In the genomic region with DNA sequence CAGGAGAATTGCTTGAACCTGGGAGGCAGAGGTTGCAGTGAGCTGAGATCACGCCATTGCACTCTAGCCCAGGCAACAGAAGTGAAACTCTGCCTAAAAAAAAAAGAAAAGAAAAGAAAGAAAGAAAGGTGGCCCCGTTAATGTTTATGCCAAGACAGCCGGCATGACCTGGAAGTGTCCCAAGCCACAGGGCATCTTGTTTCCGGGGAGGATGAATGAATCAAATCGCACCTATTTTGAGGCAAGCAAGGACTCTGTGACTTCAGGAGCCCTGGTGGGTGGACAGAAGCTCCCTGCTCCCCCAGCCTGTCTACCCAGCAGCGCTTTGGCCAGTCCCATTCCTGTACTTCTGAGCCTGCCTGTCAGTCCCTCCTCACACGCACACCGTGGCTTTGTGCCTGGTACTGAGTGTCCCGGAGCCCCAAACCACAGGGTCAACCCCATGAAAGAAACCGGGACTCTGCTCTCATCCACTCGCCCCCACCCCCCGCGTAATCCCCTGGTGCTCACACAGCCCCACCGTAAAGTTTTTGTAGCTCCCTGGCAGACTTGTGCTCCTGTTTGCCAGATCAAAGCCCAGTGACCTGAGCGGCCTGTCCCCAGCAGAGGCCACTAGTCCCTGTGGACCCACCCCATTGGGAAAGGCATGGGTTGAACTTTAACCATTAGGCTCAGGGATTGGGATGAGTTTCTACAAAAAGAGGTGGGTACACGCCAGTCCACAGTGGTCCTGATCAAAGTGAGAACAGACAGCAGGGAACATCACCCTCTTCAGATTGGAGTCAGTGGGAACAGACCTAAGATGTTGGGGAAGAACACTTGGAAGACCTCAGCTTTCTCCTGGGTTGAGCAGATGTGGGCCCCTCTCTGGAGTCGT, we compare ENCODE assay signal across 1 cellular context.
TF ChIP-seq lines count a peak whose summit lies in the region.

No MANE protein-coding gene starts in this region.

TF ChIP-seq in HepG2, 621 proteins besides CTCF, POLR2A, EP300 and RAD21 (continued from another document and continues in another):
- TF ChIP-seq, protein P1, sequence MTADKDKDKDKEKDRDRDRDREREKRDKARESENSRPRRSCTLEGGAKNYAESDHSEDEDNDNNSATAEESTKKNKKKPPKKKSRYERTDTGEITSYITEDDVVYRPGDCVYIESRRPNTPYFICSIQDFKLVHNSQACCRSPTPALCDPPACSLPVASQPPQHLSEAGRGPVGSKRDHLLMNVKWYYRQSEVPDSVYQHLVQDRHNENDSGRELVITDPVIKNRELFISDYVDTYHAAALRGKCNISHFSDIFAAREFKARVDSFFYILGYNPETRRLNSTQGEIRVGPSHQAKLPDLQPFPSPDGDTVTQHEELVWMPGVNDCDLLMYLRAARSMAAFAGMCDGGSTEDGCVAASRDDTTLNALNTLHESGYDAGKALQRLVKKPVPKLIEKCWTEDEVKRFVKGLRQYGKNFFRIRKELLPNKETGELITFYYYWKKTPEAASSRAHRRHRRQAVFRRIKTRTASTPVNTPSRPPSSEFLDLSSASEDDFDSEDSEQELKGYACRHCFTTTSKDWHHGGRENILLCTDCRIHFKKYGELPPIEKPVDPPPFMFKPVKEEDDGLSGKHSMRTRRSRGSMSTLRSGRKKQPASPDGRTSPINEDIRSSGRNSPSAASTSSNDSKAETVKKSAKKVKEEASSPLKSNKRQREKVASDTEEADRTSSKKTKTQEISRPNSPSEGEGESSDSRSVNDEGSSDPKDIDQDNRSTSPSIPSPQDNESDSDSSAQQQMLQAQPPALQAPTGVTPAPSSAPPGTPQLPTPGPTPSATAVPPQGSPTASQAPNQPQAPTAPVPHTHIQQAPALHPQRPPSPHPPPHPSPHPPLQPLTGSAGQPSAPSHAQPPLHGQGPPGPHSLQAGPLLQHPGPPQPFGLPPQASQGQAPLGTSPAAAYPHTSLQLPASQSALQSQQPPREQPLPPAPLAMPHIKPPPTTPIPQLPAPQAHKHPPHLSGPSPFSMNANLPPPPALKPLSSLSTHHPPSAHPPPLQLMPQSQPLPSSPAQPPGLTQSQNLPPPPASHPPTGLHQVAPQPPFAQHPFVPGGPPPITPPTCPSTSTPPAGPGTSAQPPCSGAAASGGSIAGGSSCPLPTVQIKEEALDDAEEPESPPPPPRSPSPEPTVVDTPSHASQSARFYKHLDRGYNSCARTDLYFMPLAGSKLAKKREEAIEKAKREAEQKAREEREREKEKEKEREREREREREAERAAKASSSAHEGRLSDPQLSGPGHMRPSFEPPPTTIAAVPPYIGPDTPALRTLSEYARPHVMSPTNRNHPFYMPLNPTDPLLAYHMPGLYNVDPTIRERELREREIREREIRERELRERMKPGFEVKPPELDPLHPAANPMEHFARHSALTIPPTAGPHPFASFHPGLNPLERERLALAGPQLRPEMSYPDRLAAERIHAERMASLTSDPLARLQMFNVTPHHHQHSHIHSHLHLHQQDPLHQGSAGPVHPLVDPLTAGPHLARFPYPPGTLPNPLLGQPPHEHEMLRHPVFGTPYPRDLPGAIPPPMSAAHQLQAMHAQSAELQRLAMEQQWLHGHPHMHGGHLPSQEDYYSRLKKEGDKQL (CRISPR knock-in tag; IDR thresholded peaks at IDR 0.05; ENCODE audit: low read depth) = peak; percentile 60; the same call in 1 of the 2 replicates
- no peak; the same call in 1 of the 2 replicates for TF ChIP-seq ZNF280B (CRISPR knock-in tag; IDR thresholded peaks at IDR 0.05; ENCODE audit: borderline replicate concordance)
- peak; percentile 82 for TF ChIP-seq GZF1 (CRISPR knock-in tag; IDR thresholded peaks at IDR 0.05)
- TF ChIP-seq TAF15 (IDR thresholded peaks at IDR 0.05; ENCODE audit: low read depth, low read length, poor library complexity, severe bottlenecking) = no peak
- TF ChIP-seq REPIN1 (CRISPR knock-in tag; IDR thresholded peaks at IDR 0.05; ENCODE audit: borderline replicate concordance, low read depth) = peak; percentile 75
- TF ChIP-seq, protein P2, sequence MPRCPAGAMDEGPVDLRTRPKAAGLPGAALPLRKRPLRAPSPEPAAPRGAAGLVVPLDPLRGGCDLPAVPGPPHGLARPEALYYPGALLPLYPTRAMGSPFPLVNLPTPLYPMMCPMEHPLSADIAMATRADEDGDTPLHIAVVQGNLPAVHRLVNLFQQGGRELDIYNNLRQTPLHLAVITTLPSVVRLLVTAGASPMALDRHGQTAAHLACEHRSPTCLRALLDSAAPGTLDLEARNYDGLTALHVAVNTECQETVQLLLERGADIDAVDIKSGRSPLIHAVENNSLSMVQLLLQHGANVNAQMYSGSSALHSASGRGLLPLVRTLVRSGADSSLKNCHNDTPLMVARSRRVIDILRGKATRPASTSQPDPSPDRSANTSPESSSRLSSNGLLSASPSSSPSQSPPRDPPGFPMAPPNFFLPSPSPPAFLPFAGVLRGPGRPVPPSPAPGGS (CRISPR knock-in tag; IDR thresholded peaks at IDR 0.05) = no peak
- peak; percentile 66; the same call in 1 of the 2 replicates for TF ChIP-seq ZNF788 (CRISPR knock-in tag; IDR thresholded peaks at IDR 0.05; ENCODE audit: borderline replicate concordance)
- no peak for TF ChIP-seq ARNT (IDR thresholded peaks at IDR 0.05)
- TF ChIP-seq, protein P3, sequence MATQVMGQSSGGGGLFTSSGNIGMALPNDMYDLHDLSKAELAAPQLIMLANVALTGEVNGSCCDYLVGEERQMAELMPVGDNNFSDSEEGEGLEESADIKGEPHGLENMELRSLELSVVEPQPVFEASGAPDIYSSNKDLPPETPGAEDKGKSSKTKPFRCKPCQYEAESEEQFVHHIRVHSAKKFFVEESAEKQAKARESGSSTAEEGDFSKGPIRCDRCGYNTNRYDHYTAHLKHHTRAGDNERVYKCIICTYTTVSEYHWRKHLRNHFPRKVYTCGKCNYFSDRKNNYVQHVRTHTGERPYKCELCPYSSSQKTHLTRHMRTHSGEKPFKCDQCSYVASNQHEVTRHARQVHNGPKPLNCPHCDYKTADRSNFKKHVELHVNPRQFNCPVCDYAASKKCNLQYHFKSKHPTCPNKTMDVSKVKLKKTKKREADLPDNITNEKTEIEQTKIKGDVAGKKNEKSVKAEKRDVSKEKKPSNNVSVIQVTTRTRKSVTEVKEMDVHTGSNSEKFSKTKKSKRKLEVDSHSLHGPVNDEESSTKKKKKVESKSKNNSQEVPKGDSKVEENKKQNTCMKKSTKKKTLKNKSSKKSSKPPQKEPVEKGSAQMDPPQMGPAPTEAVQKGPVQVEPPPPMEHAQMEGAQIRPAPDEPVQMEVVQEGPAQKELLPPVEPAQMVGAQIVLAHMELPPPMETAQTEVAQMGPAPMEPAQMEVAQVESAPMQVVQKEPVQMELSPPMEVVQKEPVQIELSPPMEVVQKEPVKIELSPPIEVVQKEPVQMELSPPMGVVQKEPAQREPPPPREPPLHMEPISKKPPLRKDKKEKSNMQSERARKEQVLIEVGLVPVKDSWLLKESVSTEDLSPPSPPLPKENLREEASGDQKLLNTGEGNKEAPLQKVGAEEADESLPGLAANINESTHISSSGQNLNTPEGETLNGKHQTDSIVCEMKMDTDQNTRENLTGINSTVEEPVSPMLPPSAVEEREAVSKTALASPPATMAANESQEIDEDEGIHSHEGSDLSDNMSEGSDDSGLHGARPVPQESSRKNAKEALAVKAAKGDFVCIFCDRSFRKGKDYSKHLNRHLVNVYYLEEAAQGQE (IDR thresholded peaks at IDR 0.05; ENCODE audit: borderline replicate concordance in 1 of 2, low read depth in 1 of 2, low read length in 2 of 2) = peak in 1 of 2 experiments; percentile 58; a peak in 2 of 4 replicates
- TF ChIP-seq ZNF772 (CRISPR knock-in tag; IDR thresholded peaks at IDR 0.05) = peak; percentile 71; the same call in 1 of the 2 replicates
- no peak for TF ChIP-seq NFIB (CRISPR knock-in tag; IDR thresholded peaks at IDR 0.05; ENCODE audit: borderline replicate concordance)
- TF ChIP-seq FOXO1 (CRISPR knock-in tag; IDR thresholded peaks at IDR 0.05) = peak; percentile 43
- TF ChIP-seq KLF11 (CRISPR knock-in tag; IDR thresholded peaks at IDR 0.05) = no peak; the same call in 1 of the 2 replicates
- TF ChIP-seq ZNF296 (CRISPR knock-in tag; conservative IDR thresholded peaks at IDR 0.05) = no peak
- TF ChIP-seq HMG20A (CRISPR knock-in tag; IDR thresholded peaks at IDR 0.05; ENCODE audit: borderline replicate concordance) = no peak; the same call in 1 of the 2 replicates
- TF ChIP-seq ZBTB1 (CRISPR knock-in tag; IDR thresholded peaks at IDR 0.05; ENCODE audit: borderline replicate concordance) = no peak
- TF ChIP-seq ZFX (CRISPR knock-in tag; IDR thresholded peaks at IDR 0.05; ENCODE audit: low read depth) = peak; percentile 89
- peak; percentile 78; the same call in 1 of the 2 replicates for TF ChIP-seq SP5 (CRISPR knock-in tag; IDR thresholded peaks at IDR 0.05; ENCODE audit: borderline replicate concordance, low read depth)
- no peak for TF ChIP-seq ZSCAN12 (CRISPR knock-in tag; IDR thresholded peaks at IDR 0.05)
- TF ChIP-seq, protein P4, sequence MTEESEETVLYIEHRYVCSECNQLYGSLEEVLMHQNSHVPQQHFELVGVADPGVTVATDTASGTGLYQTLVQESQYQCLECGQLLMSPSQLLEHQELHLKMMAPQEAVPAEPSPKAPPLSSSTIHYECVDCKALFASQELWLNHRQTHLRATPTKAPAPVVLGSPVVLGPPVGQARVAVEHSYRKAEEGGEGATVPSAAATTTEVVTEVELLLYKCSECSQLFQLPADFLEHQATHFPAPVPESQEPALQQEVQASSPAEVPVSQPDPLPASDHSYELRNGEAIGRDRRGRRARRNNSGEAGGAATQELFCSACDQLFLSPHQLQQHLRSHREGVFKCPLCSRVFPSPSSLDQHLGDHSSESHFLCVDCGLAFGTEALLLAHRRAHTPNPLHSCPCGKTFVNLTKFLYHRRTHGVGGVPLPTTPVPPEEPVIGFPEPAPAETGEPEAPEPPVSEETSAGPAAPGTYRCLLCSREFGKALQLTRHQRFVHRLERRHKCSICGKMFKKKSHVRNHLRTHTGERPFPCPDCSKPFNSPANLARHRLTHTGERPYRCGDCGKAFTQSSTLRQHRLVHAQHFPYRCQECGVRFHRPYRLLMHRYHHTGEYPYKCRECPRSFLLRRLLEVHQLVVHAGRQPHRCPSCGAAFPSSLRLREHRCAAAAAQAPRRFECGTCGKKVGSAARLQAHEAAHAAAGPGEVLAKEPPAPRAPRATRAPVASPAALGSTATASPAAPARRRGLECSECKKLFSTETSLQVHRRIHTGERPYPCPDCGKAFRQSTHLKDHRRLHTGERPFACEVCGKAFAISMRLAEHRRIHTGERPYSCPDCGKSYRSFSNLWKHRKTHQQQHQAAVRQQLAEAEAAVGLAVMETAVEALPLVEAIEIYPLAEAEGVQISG (CRISPR knock-in tag; IDR thresholded peaks at IDR 0.05) = peak; percentile 77
- TF ChIP-seq, protein P5, sequence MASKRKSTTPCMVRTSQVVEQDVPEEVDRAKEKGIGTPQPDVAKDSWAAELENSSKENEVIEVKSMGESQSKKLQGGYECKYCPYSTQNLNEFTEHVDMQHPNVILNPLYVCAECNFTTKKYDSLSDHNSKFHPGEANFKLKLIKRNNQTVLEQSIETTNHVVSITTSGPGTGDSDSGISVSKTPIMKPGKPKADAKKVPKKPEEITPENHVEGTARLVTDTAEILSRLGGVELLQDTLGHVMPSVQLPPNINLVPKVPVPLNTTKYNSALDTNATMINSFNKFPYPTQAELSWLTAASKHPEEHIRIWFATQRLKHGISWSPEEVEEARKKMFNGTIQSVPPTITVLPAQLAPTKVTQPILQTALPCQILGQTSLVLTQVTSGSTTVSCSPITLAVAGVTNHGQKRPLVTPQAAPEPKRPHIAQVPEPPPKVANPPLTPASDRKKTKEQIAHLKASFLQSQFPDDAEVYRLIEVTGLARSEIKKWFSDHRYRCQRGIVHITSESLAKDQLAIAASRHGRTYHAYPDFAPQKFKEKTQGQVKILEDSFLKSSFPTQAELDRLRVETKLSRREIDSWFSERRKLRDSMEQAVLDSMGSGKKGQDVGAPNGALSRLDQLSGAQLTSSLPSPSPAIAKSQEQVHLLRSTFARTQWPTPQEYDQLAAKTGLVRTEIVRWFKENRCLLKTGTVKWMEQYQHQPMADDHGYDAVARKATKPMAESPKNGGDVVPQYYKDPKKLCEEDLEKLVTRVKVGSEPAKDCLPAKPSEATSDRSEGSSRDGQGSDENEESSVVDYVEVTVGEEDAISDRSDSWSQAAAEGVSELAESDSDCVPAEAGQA (IDR thresholded peaks at IDR 0.05; ENCODE audit: low read depth) = 0 out of 2 replicates have a peak, but pooled peaks have one; percentile 17
- TF ChIP-seq, protein P5 (CRISPR knock-in tag; IDR thresholded peaks at IDR 0.05; ENCODE audit: borderline replicate concordance) = no peak
- TF ChIP-seq, protein P6, sequence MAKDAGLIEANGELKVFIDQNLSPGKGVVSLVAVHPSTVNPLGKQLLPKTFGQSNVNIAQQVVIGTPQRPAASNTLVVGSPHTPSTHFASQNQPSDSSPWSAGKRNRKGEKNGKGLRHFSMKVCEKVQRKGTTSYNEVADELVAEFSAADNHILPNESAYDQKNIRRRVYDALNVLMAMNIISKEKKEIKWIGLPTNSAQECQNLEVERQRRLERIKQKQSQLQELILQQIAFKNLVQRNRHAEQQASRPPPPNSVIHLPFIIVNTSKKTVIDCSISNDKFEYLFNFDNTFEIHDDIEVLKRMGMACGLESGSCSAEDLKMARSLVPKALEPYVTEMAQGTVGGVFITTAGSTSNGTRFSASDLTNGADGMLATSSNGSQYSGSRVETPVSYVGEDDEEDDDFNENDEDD (CRISPR knock-in tag; IDR thresholded peaks at IDR 0.05; ENCODE audit: borderline replicate concordance) = peak; percentile 30
